30 cellular contexts compared by ENCODE assay signal in genomic region chr3:146072061-146072460, GRCh38.
DNase-seq lines count a peak whose midpoint lies in the region; ATAC-seq, FAIRE-seq and TF ChIP-seq lines count a peak whose summit lies in the region.
"Had no signal": no experiment of that assay in that cellular context is flagged by ENCODE, and none has a peak within 500 bp of the region (broad histone marks: within the 10 kb centered on the region; RNA-seq: fewer than 3 reads in every experiment).

No MANE protein-coding gene starts in this region.

- no peak overlapping the region for H4K8ac ChIP-seq in IMR-90 (ENCODE audit: low read depth in 2 of 2, low read length in 2 of 2)

- H4K20me1 ChIP-seq in IMR-90 (ENCODE audit: insufficient read depth, low read length) (no peaks in the 10 kb centered on the region), K562 (replicated peaks; ENCODE audit: control insufficient read depth, insufficient read depth, low read length) (no peaks in the 10 kb centered on the region), hepatocyte (ENCODE audit: insufficient read depth, poor library complexity, severe bottlenecking) (no peaks in the 10 kb centered on the region)

- H3K9me3 Mint-ChIP-seq in osteocyte (ENCODE audit: unreplicated experiment): no peaks in the 10 kb centered on the region
- H3K9me3 Mint-ChIP-seq: activated naive CD4-positive, alpha-beta T cell treated with anti-CD3 and anti-CD28 coated beads, Interleukin-2, amount 10 ng/mL, durations not matched to agents 7 days and 5 days; CD8-positive, alpha-beta T cell; HFFc6 had no signal

- H4K5ac ChIP-seq in IMR-90 (ENCODE audit: low read depth, low read length): no peak overlapping the region

- H3K4me1 Mint-ChIP-seq in osteocyte (ENCODE audit: unreplicated experiment): peaks cover 37% of the 10 kb centered on the region
- H3K4me1 Mint-ChIP-seq: activated naive CD4-positive, alpha-beta T cell treated with anti-CD3 and anti-CD28 coated beads, Interleukin-2, amount 10 ng/mL, durations not matched to agents 7 days and 5 days; naive thymus-derived CD8-positive, alpha-beta T cell had no signal

- H3K27me3 Mint-ChIP-seq in osteocyte (ENCODE audit: unreplicated experiment): no peaks in the 10 kb centered on the region
- H3K27me3 Mint-ChIP-seq: activated naive CD4-positive, alpha-beta T cell treated with anti-CD3 and anti-CD28 coated beads, Interleukin-2, amount 10 ng/mL, durations not matched to agents 7 days and 5 days had no signal

- FAIRE-seq in K562 (lab: Jason Lieb, UNC): no peak
- FAIRE-seq: colon, endothelial cell of umbilical vein had no signal

- no peak for ATAC-seq in IMR-90 (ENCODE audit: low read depth)
- ATAC-seq in K562: no peak
- ATAC-seq in GM18511 (IDR thresholded peaks at IDR 0.05; ENCODE audit: unreplicated experiment): no peak
- no peak for ATAC-seq in HG03354 (IDR thresholded peaks at IDR 0.05; ENCODE audit: poor library complexity, severe bottlenecking, unreplicated experiment)
- ATAC-seq in HG03280 (IDR thresholded peaks at IDR 0.05; ENCODE audit: unreplicated experiment): no peak
- ATAC-seq: activated CD8-positive, alpha-beta T cell treated with anti-CD3 and anti-CD28 coated beads, Interleukin-2, amount 10 ng/mL, durations not matched to agents 7 days and 5 days; CD8-positive, alpha-beta T cell; naive thymus-derived CD8-positive, alpha-beta T cell had no signal

- dilution Hi-C loops in IMR-90 (cut with HindIII; ENCODE audit: low sequenced_read_pairs, unreplicated experiment): no loop called here

- H3K9me1 ChIP-seq in IMR-90 (ENCODE audit: insufficient read depth, low read length): no peaks in the 10 kb centered on the region
- no peaks in the 10 kb centered on the region for H3K9me1 ChIP-seq in K562 (ENCODE audit: control insufficient read depth, insufficient read depth, low read length)

- H2BK20ac ChIP-seq in IMR-90 (ENCODE audit: low read depth, low read length): no peak overlapping the region

- H2BK15ac ChIP-seq in IMR-90 (ENCODE audit: low read depth, low read length): peak overlapping the region; percentile 13; the same call in 1 of the 3 replicates

- H3K4me1 ChIP-seq in IMR-90 (ENCODE audit: control insufficient read depth, insufficient read depth, low read length) (no peaks in the 10 kb centered on the region; the same call in 1 of the 2 replicates), K562 (replicated peaks in 1 of 2; ENCODE audit: control insufficient read depth in 2 of 2, insufficient read depth in 2 of 2, low read length in 2 of 2) (no peaks in the 10 kb centered on the region), hepatocyte (ENCODE audit: insufficient read depth) (peaks cover 13% of the 10 kb centered on the region)
- H3K4me1 ChIP-seq: BE2C, Peyer's patch, vagina had no signal

- in situ Hi-C loops in IMR-90 (cut with MboI; ENCODE audit: low sequenced_read_pairs) (no loop called here), K562 (cut with MboI) (loop anchor here (25.0 kb wide), 1 partner anchor 515 kb away; no protein-coding TSS in a partner anchor)

- TF ChIP-seq RAD21 in IMR-90 (IDR thresholded peaks at IDR 0.05; ENCODE audit: low read length) (no peak), K562 (CRISPR knock-in tag; conservative IDR thresholded peaks at IDR 0.05 in 1 of 2, IDR thresholded peaks at IDR 0.05 in 1 of 2) (no peak)

- H3K4ac ChIP-seq in IMR-90 (ENCODE audit: low read depth, low read length): no peak overlapping the region

- H3K4me3 ChIP-seq in IMR-90 (ENCODE audit: insufficient read depth, low read depth, low read length) (no peak overlapping the region), K562 (no peak overlapping the region), hepatocyte (no peak overlapping the region)
- H3K4me3 ChIP-seq: Peyer's patch, vagina had no signal

- H2BK5ac ChIP-seq in IMR-90 (ENCODE audit: low read depth, low read length, poor library complexity, severe bottlenecking): no peak overlapping the region

- H3K9me2 ChIP-seq in hepatocyte (replicated peaks; ENCODE audit: insufficient read depth): no peaks in the 10 kb centered on the region

- H3K9me3 ChIP-seq in IMR-90 (ENCODE audit: control insufficient read depth, insufficient read depth, low read length) (no peaks in the 10 kb centered on the region), K562 (replicated peaks; ENCODE audit: control insufficient read depth, insufficient read depth, low read depth, low read length) (no peaks in the 10 kb centered on the region), hepatocyte (ENCODE audit: low read depth) (no peaks in the 10 kb centered on the region)
- H3K9me3 ChIP-seq: BE2C, Peyer's patch, vagina had no signal

- H3K27ac Mint-ChIP-seq in osteocyte (ENCODE audit: unreplicated experiment): peak overlapping the region; percentile 53
- H3K27ac Mint-ChIP-seq: activated CD8-positive, alpha-beta T cell treated with anti-CD3 and anti-CD28 coated beads, Interleukin-2, amount 10 ng/mL, durations not matched to agents 7 days and 5 days; activated naive CD4-positive, alpha-beta T cell treated with anti-CD3 and anti-CD28 coated beads, Interleukin-2, amount 10 ng/mL, durations not matched to agents 7 days and 5 days; CD8-positive, alpha-beta T cell; HFFc6; naive thymus-derived CD8-positive, alpha-beta T cell had no signal

- no peak for TF ChIP-seq POLR2A in IMR-90 (IDR thresholded peaks at IDR 0.05; ENCODE audit: low read depth, low read length)
- no peak for TF ChIP-seq POLR2A in K562 (conservative IDR thresholded peaks at IDR 0.05)

- WGBS in IMR-90 (ENCODE audit: extremely low coverage in 2 of 2, insufficient read length in 1 of 2), 2 experiments: no CpG with 5 or more reads among the region's 3 CpGs
- 3% methylated on average over 3 of the region's 3 CpGs for WGBS in K562 (ENCODE audit: insufficient coverage, low coverage, missing lambda C conversion rate)
- WGBS in hepatocyte (ENCODE audit: low lambda C conversion rate, missing lambda C conversion rate): 66% methylated on average over 3 of the region's 3 CpGs

- no peaks in the 10 kb centered on the region for H3K27me3 ChIP-seq in IMR-90 (ENCODE audit: control insufficient read depth, insufficient read depth, low read length)
- H3K27me3 ChIP-seq in K562 (ENCODE audit: control insufficient read depth in 2 of 2, insufficient read depth in 2 of 2, low read length in 2 of 2): no peaks in the 10 kb centered on the region
- no peaks in the 10 kb centered on the region for H3K27me3 ChIP-seq in hepatocyte
- H3K27me3 ChIP-seq: BE2C, brain microvascular endothelial cell, Peyer's patch, vagina had no signal

- no peak overlapping the region for H3K18ac ChIP-seq in IMR-90 (ENCODE audit: low read depth, low read length)

- no peak overlapping the region for H3K4me3 Mint-ChIP-seq in osteocyte (ENCODE audit: unreplicated experiment)
- H3K4me3 Mint-ChIP-seq: activated CD8-positive, alpha-beta T cell treated with anti-CD3 and anti-CD28 coated beads, Interleukin-2, amount 10 ng/mL, durations not matched to agents 7 days and 5 days; activated naive CD4-positive, alpha-beta T cell treated with anti-CD3 and anti-CD28 coated beads, Interleukin-2, amount 10 ng/mL, durations not matched to agents 7 days and 5 days; CD8-positive, alpha-beta T cell; HFFc6; naive thymus-derived CD8-positive, alpha-beta T cell had no signal

- H2AK5ac ChIP-seq in IMR-90 (ENCODE audit: low read depth, low read length): no peak overlapping the region

- no peak overlapping the region for H3K23ac ChIP-seq in IMR-90 (ENCODE audit: low read depth, low read length)

- peaks cover 40% of the 10 kb centered on the region for H3K36me3 Mint-ChIP-seq in osteocyte (ENCODE audit: unreplicated experiment)
- H3K36me3 Mint-ChIP-seq: activated naive CD4-positive, alpha-beta T cell treated with anti-CD3 and anti-CD28 coated beads, Interleukin-2, amount 10 ng/mL, durations not matched to agents 7 days and 5 days; CD8-positive, alpha-beta T cell; naive thymus-derived CD8-positive, alpha-beta T cell had no signal

- H3K27ac ChIP-seq in IMR-90 (ENCODE audit: insufficient read depth, low read length) (no peak overlapping the region), K562 (ENCODE audit: extremely low read depth, low read depth, low read length) (no peak overlapping the region), hepatocyte (peak overlapping the region; percentile 10)
- H3K27ac ChIP-seq: brain microvascular endothelial cell, KMS-11, Peyer's patch, vagina had no signal

- H3K79me1 ChIP-seq in IMR-90 (ENCODE audit: low read depth in 1 of 2, low read length in 2 of 2): peaks cover 4 to 6% of the 10 kb centered on the region in 2 experiments; a peak in 2 of 4 replicates

- H2BK120ac ChIP-seq in IMR-90 (ENCODE audit: low read depth, low read length): no peak overlapping the region

- BruUV-seq in IMR-90 (replicated peaks; lab: Mats Ljungman, UMichigan): no TSS peak
- BruUV-seq in K562 (replicated peaks; lab: Mats Ljungman, UMichigan): no TSS peak

- no peaks in the 10 kb centered on the region for H3K79me2 ChIP-seq in K562 (ENCODE audit: control insufficient read depth, insufficient read depth, low read length)
- H3K79me2 ChIP-seq in hepatocyte: no peaks in the 10 kb centered on the region

- no peak for DNase-seq in IMR-90
- peak in 1 of 4 experiments; percentile 0 for DNase-seq in K562 (ENCODE audit: extremely low read depth in 1 of 4, low spot score in 3 of 4)
- no peak for DNase-seq in hepatocyte (ENCODE audit: low spot score)
- DNase-seq in osteocyte (ENCODE audit: extremely low spot score, unreplicated experiment): no peak
- no peak for DNase-seq in OCI-M1 (lab: John Stamatoyannopoulos, UW)
- DNase-seq: activated CD4-positive, alpha-beta T cell treated with anti-CD3 and anti-CD28 coated beads for 4 hours; activated CD8-positive, alpha-beta T cell treated with anti-CD3 and anti-CD28 coated beads, Interleukin-2, amount 10 ng/mL, durations not matched to agents 7 days and 5 days; activated naive CD4-positive, alpha-beta T cell treated with anti-CD3 and anti-CD28 coated beads, Interleukin-2, amount 10 ng/mL, durations not matched to agents 7 days and 5 days; amniotic stem cell; BE2C; brain microvascular endothelial cell; CD8-positive, alpha-beta T cell; GOT3; naive thymus-derived CD8-positive, alpha-beta T cell; NCI-H1436 treated with DMSO at 0.1 percent for 48 hours; NCI-H2081 treated with DMSO at 0.1 percent for 48 hours; NCI-H526 treated with DMSO at 0.1 percent for 48 hours; nucleus accumbens; Peyer's patch; SIG-M5; stimulated activated naive CD4-positive, alpha-beta T cell; T-helper 9 cell had no signal

- POLR2A ChIA-PET in IMR-90 (lab: Charles Lee; ENCODE audit: unreplicated experiment) (no interaction called here), K562 (lab: Yijun Ruan, JAX) (no interaction called here)

- peaks cover 7% of the 10 kb centered on the region; the same call in 1 of the 2 replicates for H3K36me3 ChIP-seq in IMR-90 (ENCODE audit: control insufficient read depth, insufficient read depth, low read length)
- H3K36me3 ChIP-seq in K562 (ENCODE audit: control insufficient read depth, insufficient read depth, low read length): no peaks in the 10 kb centered on the region
- no peaks in the 10 kb centered on the region for H3K36me3 ChIP-seq in hepatocyte (replicated peaks; ENCODE audit: insufficient read depth, low read depth)
- H3K36me3 ChIP-seq: BE2C had no signal

- no peak overlapping the region for H3K14ac ChIP-seq in IMR-90 (replicated peaks; ENCODE audit: low read depth, low read length)

- intact Hi-C loops in IMR-90 (cut with micrococcal nuclease): no loop called here
- intact Hi-C loops in K562 (cut with micrococcal nuclease): no loop called here

- TF ChIP-seq CTCF in IMR-90 (conservative IDR thresholded peaks at IDR 0.05; ENCODE audit: low read depth, low read length) (no peak), K562 (IDR thresholded peaks at IDR 0.05 in 2 of 3, conservative IDR thresholded peaks at IDR 0.05 in 1 of 3; ENCODE audit: insufficient read depth in 2 of 3, low read depth in 1 of 3, low read length in 3 of 3) (no peak), hepatocyte (IDR thresholded peaks at IDR 0.05; ENCODE audit: poor library complexity) (no peak), osteocyte (IDR thresholded peaks at IDR 0.05) (no peak)

- H2AFZ ChIP-seq in IMR-90 (replicated peaks; ENCODE audit: low read length, poor library complexity): no peak overlapping the region
- H2AFZ ChIP-seq in K562 (ENCODE audit: low read depth, low read length): no peak overlapping the region
- no peak overlapping the region for H2AFZ ChIP-seq in hepatocyte

- no peak overlapping the region for H4K91ac ChIP-seq in IMR-90 (ENCODE audit: insufficient read depth, low read depth, low read length)

- no peak overlapping the region for H3K9ac ChIP-seq in IMR-90 (ENCODE audit: low read depth, low read length)
- H3K9ac ChIP-seq in K562 (ENCODE audit: insufficient read depth in 1 of 2, low read depth in 2 of 2, low read length in 2 of 2): no peak overlapping the region
- H3K9ac ChIP-seq: KMS-11 had no signal

- H3K56ac ChIP-seq in IMR-90 (ENCODE audit: extremely low read depth, insufficient read depth, low read length): no peak overlapping the region

- H3K4me2 ChIP-seq in IMR-90 (ENCODE audit: low read depth, low read length): no peak overlapping the region
- H3K4me2 ChIP-seq in K562 (ENCODE audit: insufficient read depth, low read length): no peak overlapping the region
- no peak overlapping the region for H3K4me2 ChIP-seq in hepatocyte

- CTCF ChIA-PET in IMR-90 (lab: Yijun Ruan, JAX): interaction anchor here (1.1 kb wide), 1 partner anchor 255 kb away, joined by 5 read pairs; no protein-coding TSS in a partner anchor
- CTCF ChIA-PET in K562 (lab: Yijun Ruan, JAX; ENCODE audit: low intra/inter-chr PET ratio): no interaction called here

- no peak overlapping the region for H2AK9ac ChIP-seq in IMR-90 (replicated peaks; ENCODE audit: low read depth, low read length, poor library complexity)

- no peak for TF ChIP-seq EP300 in K562 (IDR thresholded peaks at IDR 0.05; ENCODE audit: low read length)
